Comparison of ENCODE assay signal across 1 cellular context in the genomic region with DNA sequence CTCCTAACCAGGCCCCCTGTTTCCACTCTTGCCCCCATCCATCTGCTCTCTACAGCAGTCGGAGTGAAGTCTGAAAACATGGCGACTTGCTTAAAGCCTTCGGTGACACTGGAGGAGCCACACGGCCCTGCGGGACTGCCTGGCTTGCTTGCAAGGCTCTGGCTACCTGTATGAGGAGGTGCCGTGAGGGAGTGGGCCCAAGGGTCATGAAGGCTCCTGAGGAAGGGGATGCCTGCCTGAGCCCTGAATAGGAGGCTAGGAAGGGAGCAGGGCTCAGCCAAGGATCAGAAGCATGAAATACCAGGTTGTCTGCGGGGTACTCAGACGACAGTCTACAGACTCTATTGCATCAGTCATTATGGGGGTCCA.
TF ChIP-seq lines count a peak whose summit lies in the region.

No MANE protein-coding gene starts in this region.

TF ChIP-seq in GM23338, 12 proteins besides CTCF, POLR2A, EP300 and RAD21 (continued from another document):
- TF ChIP-seq REST (IDR thresholded peaks at IDR 0.05; ENCODE audit: unreplicated experiment) (no peak), CREB1 (CRISPR knock-in tag; IDR thresholded peaks at IDR 0.05; ENCODE audit: low read depth) (no peak), NANOG (IDR thresholded peaks at IDR 0.05; ENCODE audit: borderline replicate concordance) (no peak), STAT1 (IDR thresholded peaks at IDR 0.05; ENCODE audit: unreplicated experiment) (no peak), EZH2phosphoT487 (IDR thresholded peaks at IDR 0.05; ENCODE audit: unreplicated experiment) (no peak), ZNF114 (CRISPR knock-in tag; IDR thresholded peaks at IDR 0.05) (no peak), POLR2AphosphoS5 (IDR thresholded peaks at IDR 0.05; ENCODE audit: low read depth) (no peak)
- TF ChIP-seq, protein P1, sequence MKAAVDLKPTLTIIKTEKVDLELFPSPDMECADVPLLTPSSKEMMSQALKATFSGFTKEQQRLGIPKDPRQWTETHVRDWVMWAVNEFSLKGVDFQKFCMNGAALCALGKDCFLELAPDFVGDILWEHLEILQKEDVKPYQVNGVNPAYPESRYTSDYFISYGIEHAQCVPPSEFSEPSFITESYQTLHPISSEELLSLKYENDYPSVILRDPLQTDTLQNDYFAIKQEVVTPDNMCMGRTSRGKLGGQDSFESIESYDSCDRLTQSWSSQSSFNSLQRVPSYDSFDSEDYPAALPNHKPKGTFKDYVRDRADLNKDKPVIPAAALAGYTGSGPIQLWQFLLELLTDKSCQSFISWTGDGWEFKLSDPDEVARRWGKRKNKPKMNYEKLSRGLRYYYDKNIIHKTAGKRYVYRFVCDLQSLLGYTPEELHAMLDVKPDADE (IDR thresholded peaks at IDR 0.05) = no peak
